In genomic region chr6:32047084-32047478, GRCh38 we compare ENCODE assay signal across 10 cellular contexts. TPM values are rescaled to one million over a fixed set of nuclear protein-coding genes. Genes with fewer than 3 reads are reported as not detected.
A peak's percentile ranks its signal among the peaks of the same experiment; 100 is the strongest.
DNase-seq lines count a peak whose midpoint lies in the region; ATAC-seq and TF ChIP-seq lines count a peak whose summit lies in the region.
"Had no signal": no experiment of that assay in that cellular context is flagged by ENCODE, and none has a peak within 500 bp of the region (broad histone marks: within the 10 kb centered on the region; RNA-seq: fewer than 3 reads in every experiment).

No MANE protein-coding gene starts in this region.

- H3K27ac ChIP-seq in GM23338 (ENCODE audit: low read depth) (no peak overlapping the region), breast epithelium (peak overlapping the region; percentile 76 to 97), smooth muscle cell (ENCODE audit: low read depth) (no peak overlapping the region)

- H3K27ac Mint-ChIP-seq in GM23338: peak overlapping the region; percentile 56; the same call in 1 of the 2 replicates
- H3K27ac Mint-ChIP-seq in activated T-cell treated with anti-CD3 and anti-CD28 coated beads, Interleukin-2, amount 50 U/mL, for 24 hours: no peak overlapping the region

- H3K9me3 Mint-ChIP-seq in GM23338: no peaks in the 10 kb centered on the region; the same call in 2 of the 3 replicates
- no peaks in the 10 kb centered on the region for H3K9me3 Mint-ChIP-seq in activated T-cell treated with anti-CD3 and anti-CD28 coated beads, Interleukin-2, amount 50 U/mL, for 24 hours

- TF ChIP-seq CTCF in GM23338 (conservative IDR thresholded peaks at IDR 0.05; ENCODE audit: low read depth in 2 of 2) (no peak), breast epithelium (IDR thresholded peaks at IDR 0.05) (no peak), smooth muscle cell (IDR thresholded peaks at IDR 0.05; ENCODE audit: borderline replicate concordance, insufficient read depth, poor library complexity, severe bottlenecking) (no peak), GM13977 (IDR thresholded peaks at IDR 0.05; ENCODE audit: extremely low read depth, insufficient read depth, missing control alignments) (no peak)

- intact Hi-C loops in breast epithelium (cut with DNase I; ENCODE audit: low total_unique reads): no loop called here

- TF ChIP-seq POLR2A in breast epithelium (IDR thresholded peaks at IDR 0.05): no peak

- in situ Hi-C loops in GM13977 (cut with MboI; ENCODE audit: low pct_unique_long_range_greater_than_20kb, low sequenced_read_pairs, unreplicated experiment): no loop called here

- no peak overlapping the region for H3K4me3 Mint-ChIP-seq in GM23338
- H3K4me3 Mint-ChIP-seq in activated T-cell treated with anti-CD3 and anti-CD28 coated beads, Interleukin-2, amount 50 U/mL, for 24 hours: no peak overlapping the region

- 50% methylated on average over 11 of the region's 11 CpGs for WGBS in smooth muscle cell (ENCODE audit: low lambda C conversion rate)

- ATAC-seq in GM23338 (no peak), HG03520 (IDR thresholded peaks at IDR 0.05; ENCODE audit: unreplicated experiment) (no peak)

- H3K9me3 ChIP-seq in breast epithelium: no peaks in the 10 kb centered on the region
- H3K9me3 ChIP-seq in smooth muscle cell (replicated peaks; ENCODE audit: low read depth): no peaks in the 10 kb centered on the region

- H3K9ac ChIP-seq in smooth muscle cell (ENCODE audit: low read depth): no peak overlapping the region

- H3K36me3 ChIP-seq in GM23338 (ENCODE audit: insufficient read depth): no peaks in the 10 kb centered on the region
- H3K36me3 ChIP-seq in breast epithelium: no peaks in the 10 kb centered on the region
- no peaks in the 10 kb centered on the region for H3K36me3 ChIP-seq in smooth muscle cell (ENCODE audit: low read depth)

- H3F3A ChIP-seq in GM23338 (replicated peaks; ENCODE audit: low read depth) (0 out of 2 replicates have a peak, but pooled peaks cover 3% of the 10 kb centered on the region), smooth muscle cell (ENCODE audit: low read depth) (no peaks in the 10 kb centered on the region)

- H3K36me3 Mint-ChIP-seq in GM23338 (ENCODE audit: low read depth): no peaks in the 10 kb centered on the region
- no peaks in the 10 kb centered on the region for H3K36me3 Mint-ChIP-seq in activated T-cell treated with anti-CD3 and anti-CD28 coated beads, Interleukin-2, amount 50 U/mL, for 24 hours (ENCODE audit: low read depth)

- peaks cover 8% of the 10 kb centered on the region for H3K27me3 Mint-ChIP-seq in GM23338 (ENCODE audit: insufficient read depth, low read depth, poor library complexity)
- H3K27me3 Mint-ChIP-seq in activated T-cell treated with anti-CD3 and anti-CD28 coated beads, Interleukin-2, amount 50 U/mL, for 24 hours: no peaks in the 10 kb centered on the region

- H2AFZ ChIP-seq in GM23338: no peak overlapping the region
- no peak overlapping the region for H2AFZ ChIP-seq in smooth muscle cell (ENCODE audit: low read depth)

- H4K20me1 ChIP-seq in GM23338 (replicated peaks; ENCODE audit: insufficient read depth): no peaks in the 10 kb centered on the region
- no peaks in the 10 kb centered on the region for H4K20me1 ChIP-seq in smooth muscle cell (ENCODE audit: low read depth)

- no peak overlapping the region for H3K4me3 ChIP-seq in GM23338
- peak overlapping the region in 1 of 3 donors; percentile 33 for H3K4me3 ChIP-seq in breast epithelium
- H3K4me3 ChIP-seq in smooth muscle cell: no peak overlapping the region

- H3K4me2 ChIP-seq in GM23338 (no peak overlapping the region), smooth muscle cell (peak overlapping the region; percentile 3)

- DNase-seq in GM23338 (ENCODE audit: low spot score) (no peak), breast epithelium (ENCODE audit: low spot score in 2 of 2) (no peak), iPS-NIHi7 (ENCODE audit: extremely low spot score) (peak; percentile 38), smooth muscle cell (lab: John Stamatoyannopoulos, UW; ENCODE audit: unreplicated experiment) (no peak), GM13977 (ENCODE audit: low spot score) (no peak), mesenteric fat pad (ENCODE audit: low spot score) (no peak)
- DNase-seq in activated T-cell treated with anti-CD3 and anti-CD28 coated beads, Interleukin-2, amount 50 U/mL, for 24 hours: no peak
- DNase-seq: activated gamma-delta T cell, NCI-H526 had no signal

- H3K79me2 ChIP-seq in GM23338 (replicated peaks; ENCODE audit: insufficient read depth): no peaks in the 10 kb centered on the region
- no peaks in the 10 kb centered on the region for H3K79me2 ChIP-seq in smooth muscle cell (ENCODE audit: low read depth)

- peaks cover 3% of the 10 kb centered on the region; the same call in 2 of the 3 replicates for H3K4me1 Mint-ChIP-seq in GM23338
- H3K4me1 Mint-ChIP-seq in activated T-cell treated with anti-CD3 and anti-CD28 coated beads, Interleukin-2, amount 50 U/mL, for 24 hours (ENCODE audit: low read depth): peaks cover 6% of the 10 kb centered on the region

- H3K4me1 ChIP-seq in GM23338 (ENCODE audit: insufficient read depth) (no peaks in the 10 kb centered on the region; the same call in 1 of the 2 replicates), breast epithelium (peaks cover 0 to 3% of the 10 kb centered on the region in 2 donors), smooth muscle cell (ENCODE audit: low read depth) (peaks cover 2% of the 10 kb centered on the region)

- H3K27me3 ChIP-seq in GM23338 (ENCODE audit: insufficient read depth) (no peaks in the 10 kb centered on the region), breast epithelium (no peaks in the 10 kb centered on the region), smooth muscle cell (ENCODE audit: low read depth) (no peaks in the 10 kb centered on the region)

- no peaks in the 10 kb centered on the region for H3K9me2 ChIP-seq in GM23338 (ENCODE audit: insufficient read depth)

TF ChIP-seq in GM23338, 12 proteins besides CTCF, POLR2A, EP300 and RAD21:
- no peak for TF ChIP-seq ZNF114 (CRISPR knock-in tag; IDR thresholded peaks at IDR 0.05)

RNA-seq across cellular contexts. Expression of gene CYP21A2, which starts 8.9 kb away (rescaled TPM):
- not detected in 2 replicates for total RNA-seq in GM23338 (2014; rRNA removed; shearing (Covaris generic))
- 0.10 TPM in 1 of 2 replicates, not detected in the other for polyA plus RNA-seq in GM23338 (2016; fragmentation: Nextera tagmentation; extraction: Ambion mirVana)
- 10 to 100 TPM in 1 of 3 donors, 1 to 10 TPM in 1, not detected in 1; 1.6 to 14.1 TPM for total RNA-seq in breast epithelium
- 0.58 TPM in 1 of 2 replicates, not detected in the other for total RNA-seq in smooth muscle cell
- polyA plus RNA-seq in smooth muscle cell: 0.38 TPM in 1 of 2 replicates, not detected in the other
- 0.45 TPM for total RNA-seq in mesenteric fat pad

RNA-seq across cellular contexts. Expression of gene C4B, which starts 32.5 kb away (rescaled TPM):
- total RNA-seq in GM23338 (2014; rRNA removed; shearing (Covaris generic)): 0.39 TPM in 1 of 2 replicates, not detected in the other
- polyA plus RNA-seq in GM23338 (2016; fragmentation: Nextera tagmentation; extraction: Ambion mirVana) (0.19 and 0.57 TPM in 2 replicates), smooth muscle cell (1.3 and 2.9 TPM in 2 replicates)
- total RNA-seq in breast epithelium (100 to 1,000 TPM in 2 of 3 donors, 1 to 10 TPM in 1; 5.6 to 323 (median 298) TPM), smooth muscle cell (1.7 and 3.8 TPM in 2 replicates), mesenteric fat pad (32.7 TPM)

Comparison
In these comparisons a context has a peak if more than half of its experiments do, and no peak if none do; other contexts are left out.
1. H3K27ac ChIP-seq: peak in breast epithelium (2 of 2); none in GM23338 (single experiment) and smooth muscle cell (single experiment).